In the genomic region with DNA sequence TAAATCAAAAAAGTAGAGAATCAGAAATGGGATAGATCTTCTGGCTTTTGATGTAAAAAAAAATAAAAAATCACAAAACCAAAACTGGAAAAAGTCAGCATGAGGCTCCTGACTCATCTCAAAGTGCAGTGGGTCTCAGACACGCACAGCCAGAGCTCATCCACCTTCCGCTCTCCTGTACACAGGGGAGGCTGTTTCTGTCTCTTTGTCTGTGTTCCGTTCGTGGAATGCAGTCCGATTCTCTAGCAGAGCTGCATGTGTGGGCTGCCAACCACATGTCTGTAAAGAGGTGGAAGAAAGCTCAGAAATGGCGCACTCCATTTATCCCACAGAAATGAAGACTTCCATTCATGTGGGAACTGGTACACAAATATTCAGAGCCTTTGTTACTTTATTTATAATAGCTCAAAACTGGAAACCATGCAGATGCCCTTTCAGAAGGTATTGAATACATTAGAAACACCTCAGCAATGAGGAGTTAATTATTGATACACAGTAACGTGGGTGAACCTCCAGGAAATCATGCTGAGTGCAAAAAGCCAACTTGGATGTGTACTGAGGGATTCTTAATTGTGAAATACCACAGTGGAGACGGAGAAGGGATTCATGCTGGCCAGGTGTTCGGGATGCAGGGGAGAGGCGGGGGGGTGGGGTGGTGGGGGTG, we compare ENCODE assay signal across 22 cellular contexts.
DNase-seq lines count a peak whose midpoint lies in the region; ATAC-seq and TF ChIP-seq lines count a peak whose summit lies in the region.
"Had no signal": no experiment of that assay in that cellular context is flagged by ENCODE, and none has a peak within 500 bp of the region (broad histone marks: within the 10 kb centered on the region; RNA-seq: fewer than 3 reads in every experiment).

No MANE protein-coding gene starts in this region.

- peaks cover 22% of the 10 kb centered on the region for H3K36me3 ChIP-seq in brain microvascular endothelial cell (replicated peaks)
- peaks cover 48% of the 10 kb centered on the region for H3K36me3 ChIP-seq in SJCRH30

- H3K27me3 ChIP-seq in brain microvascular endothelial cell (replicated peaks) = no peaks in the 10 kb centered on the region
- no peaks in the 10 kb centered on the region for H3K27me3 ChIP-seq in SJCRH30
- H3K27me3 ChIP-seq: breast epithelium, dorsolateral prefrontal cortex, esophagus squamous epithelium, heart left ventricle, stomach had no signal

- H3K27ac Mint-ChIP-seq in WTC11 (peak overlapping the region; percentile 19; the same call in 1 of the 2 replicates), nephron (peak overlapping the region; percentile 59 to 96 (median 60))
- H3K27ac Mint-ChIP-seq in activated T-helper 1 cell treated with anti-CD3 and anti-CD28 coated beads, Interleukin-12 subunit alpha, Interleukin-12 subunit beta, Interleukin-2, Interleukin-4 antibody, amounts not matched to agents 30 ng/mL and 10 ng/mL and 1 ng/mL, durations not matched to agents 14 hours and 24 hours and 36 hours = no peak overlapping the region

- intact Hi-C loops in activated T-helper 1 cell treated with anti-CD3 and anti-CD28 coated beads, Interleukin-12 subunit alpha, Interleukin-12 subunit beta, Interleukin-2, Interleukin-4 antibody, amounts not matched to agents 30 ng/mL and 10 ng/mL and 1 ng/mL, durations not matched to agents 14 hours and 24 hours and 36 hours (cut with micrococcal nuclease) = no loop called here

- H3K4me1 ChIP-seq in SJCRH30 = no peaks in the 10 kb centered on the region
- H3K4me1 ChIP-seq: esophagus squamous epithelium, stomach had no signal

- TF ChIP-seq CTCF in WTC11 (IDR thresholded peaks at IDR 0.05) (no peak), brain microvascular endothelial cell (IDR thresholded peaks at IDR 0.05; ENCODE audit: low read depth, low read length, missing control alignments) (no peak), nephron (IDR thresholded peaks at IDR 0.05; ENCODE audit: unreplicated experiment in 3 of 3) (no peak)

- in situ Hi-C loops in ACHN (cut with HindIII; ENCODE audit: low pct_ligation_motif_present, low pct_unique_long_range_greater_than_20kb, low sequenced_read_pairs) (no loop called here), brain microvascular endothelial cell (cut with HindIII; ENCODE audit: low pct_ligation_motif_present, low sequenced_read_pairs) (loop anchor here (25.0 kb wide), 1 partner anchor 311 kb away; no protein-coding TSS in a partner anchor)

- H3K27me3 Mint-ChIP-seq in WTC11 (ENCODE audit: low read depth) (no peaks in the 10 kb centered on the region), nephron (ENCODE audit: low read depth) (no peaks in the 10 kb centered on the region)
- no peaks in the 10 kb centered on the region for H3K27me3 Mint-ChIP-seq in activated T-helper 1 cell treated with anti-CD3 and anti-CD28 coated beads, Interleukin-12 subunit alpha, Interleukin-12 subunit beta, Interleukin-2, Interleukin-4 antibody, amounts not matched to agents 30 ng/mL and 10 ng/mL and 1 ng/mL, durations not matched to agents 14 hours and 24 hours and 36 hours (ENCODE audit: insufficient read depth)
- H3K27me3 Mint-ChIP-seq: CD4-positive, CD25-positive, alpha-beta regulatory T cell had no signal

- H3K9me3 Mint-ChIP-seq in WTC11 (no peaks in the 10 kb centered on the region), nephron (no peaks in the 10 kb centered on the region)
- no peaks in the 10 kb centered on the region for H3K9me3 Mint-ChIP-seq in activated T-helper 1 cell treated with anti-CD3 and anti-CD28 coated beads, Interleukin-12 subunit alpha, Interleukin-12 subunit beta, Interleukin-2, Interleukin-4 antibody, amounts not matched to agents 30 ng/mL and 10 ng/mL and 1 ng/mL, durations not matched to agents 14 hours and 24 hours and 36 hours
- H3K9me3 Mint-ChIP-seq: CD4-positive, CD25-positive, alpha-beta regulatory T cell; immature natural killer cell had no signal

- H3K4me3 Mint-ChIP-seq in WTC11 = no peak overlapping the region
- no peak overlapping the region for H3K4me3 Mint-ChIP-seq in nephron
- no peak overlapping the region for H3K4me3 Mint-ChIP-seq in activated T-helper 1 cell treated with anti-CD3 and anti-CD28 coated beads, Interleukin-12 subunit alpha, Interleukin-12 subunit beta, Interleukin-2, Interleukin-4 antibody, amounts not matched to agents 30 ng/mL and 10 ng/mL and 1 ng/mL, durations not matched to agents 14 hours and 24 hours and 36 hours
- H3K4me3 Mint-ChIP-seq: CD4-positive, CD25-positive, alpha-beta regulatory T cell; immature natural killer cell had no signal

- no peaks in the 10 kb centered on the region for H3K9me3 ChIP-seq in SJCRH30 (replicated peaks)
- H3K9me3 ChIP-seq: breast epithelium, esophagus squamous epithelium, heart left ventricle, stomach had no signal

- H3K4me3 ChIP-seq in brain microvascular endothelial cell (ENCODE audit: low read depth, low read length) (no peak overlapping the region), SJCRH30 (no peak overlapping the region)
- H3K4me3 ChIP-seq: breast epithelium, dorsolateral prefrontal cortex, esophagus squamous epithelium, heart left ventricle, stomach had no signal

- CTCF ChIA-PET in WTC11 (lab: Charles Lee) = interaction anchor here (1.4 kb wide), 1 partner anchor 35 kb away, joined by 4 read pairs; no protein-coding TSS in a partner anchor

- DNase-seq in ACHN = peak; percentile 68
- DNase-seq in WTC11 (ENCODE audit: low spot score) = no peak
- DNase-seq in brain microvascular endothelial cell = peak; percentile 6
- DNase-seq in activated T-helper 1 cell treated with anti-CD3 and anti-CD28 coated beads, Interleukin-12 subunit alpha, Interleukin-12 subunit beta, Interleukin-2, Interleukin-4 antibody, amounts not matched to agents 30 ng/mL and 10 ng/mL and 1 ng/mL, durations not matched to agents 14 hours and 24 hours and 36 hours (ENCODE audit: low spot score) = no peak
- no peak for DNase-seq in SJCRH30
- DNase-seq in NOMO-1 (lab: John Stamatoyannopoulos, UW; ENCODE audit: unreplicated experiment in 2 of 2) = no peak
- DNase-seq: activated CD4-positive, alpha-beta T cell treated with anti-CD3 and anti-CD28 coated beads, Interleukin-2, amount 50 U/mL, for 4 hours; activated gamma-delta T cell treated with Interleukin-2 at 50 U/mL for 16 hours; CD4-positive, CD25-positive, alpha-beta regulatory T cell; DMS79; esophagus squamous epithelium; heart left ventricle; immature natural killer cell; KBM-7; NCI-H1092; NCI-H69; PC-3; stomach had no signal

- POLR2A ChIA-PET in WTC11 (lab: Charles Lee) = no interaction called here

- ATAC-seq in WTC11 = no peak
- ATAC-seq in HG02852 (IDR thresholded peaks at IDR 0.05; ENCODE audit: unreplicated experiment) = no peak
- ATAC-seq: heart left ventricle, PC-3 had no signal

- H3K27ac ChIP-seq in brain microvascular endothelial cell = no peak overlapping the region
- no peak overlapping the region for H3K27ac ChIP-seq in SJCRH30
- H3K27ac ChIP-seq: breast epithelium, esophagus squamous epithelium, heart left ventricle, stomach had no signal

- H3K4me1 Mint-ChIP-seq in WTC11 (no peaks in the 10 kb centered on the region), nephron (no peaks in the 10 kb centered on the region)
- peaks cover 10% of the 10 kb centered on the region for H3K4me1 Mint-ChIP-seq in activated T-helper 1 cell treated with anti-CD3 and anti-CD28 coated beads, Interleukin-12 subunit alpha, Interleukin-12 subunit beta, Interleukin-2, Interleukin-4 antibody, amounts not matched to agents 30 ng/mL and 10 ng/mL and 1 ng/mL, durations not matched to agents 14 hours and 24 hours and 36 hours (ENCODE audit: low read depth)
- H3K4me1 Mint-ChIP-seq: CD4-positive, CD25-positive, alpha-beta regulatory T cell had no signal

- peaks cover 38% of the 10 kb centered on the region for H3K36me3 Mint-ChIP-seq in WTC11
- H3K36me3 Mint-ChIP-seq in nephron (ENCODE audit: low read depth) = peaks cover 70% of the 10 kb centered on the region
- peaks cover 29% of the 10 kb centered on the region for H3K36me3 Mint-ChIP-seq in activated T-helper 1 cell treated with anti-CD3 and anti-CD28 coated beads, Interleukin-12 subunit alpha, Interleukin-12 subunit beta, Interleukin-2, Interleukin-4 antibody, amounts not matched to agents 30 ng/mL and 10 ng/mL and 1 ng/mL, durations not matched to agents 14 hours and 24 hours and 36 hours (ENCODE audit: low read depth)

TF ChIP-seq in WTC11, 78 proteins besides CTCF, POLR2A, EP300 and RAD21 (continues in another document):
- TF ChIP-seq SP1 (CRISPR knock-in tag; conservative IDR thresholded peaks at IDR 0.05) = no peak
- TF ChIP-seq GTF2I (CRISPR knock-in tag; conservative IDR thresholded peaks at IDR 0.05) = no peak
- no peak for TF ChIP-seq ZBTB21 (CRISPR knock-in tag; IDR thresholded peaks at IDR 0.05; ENCODE audit: borderline replicate concordance)
- TF ChIP-seq, protein P1, sequence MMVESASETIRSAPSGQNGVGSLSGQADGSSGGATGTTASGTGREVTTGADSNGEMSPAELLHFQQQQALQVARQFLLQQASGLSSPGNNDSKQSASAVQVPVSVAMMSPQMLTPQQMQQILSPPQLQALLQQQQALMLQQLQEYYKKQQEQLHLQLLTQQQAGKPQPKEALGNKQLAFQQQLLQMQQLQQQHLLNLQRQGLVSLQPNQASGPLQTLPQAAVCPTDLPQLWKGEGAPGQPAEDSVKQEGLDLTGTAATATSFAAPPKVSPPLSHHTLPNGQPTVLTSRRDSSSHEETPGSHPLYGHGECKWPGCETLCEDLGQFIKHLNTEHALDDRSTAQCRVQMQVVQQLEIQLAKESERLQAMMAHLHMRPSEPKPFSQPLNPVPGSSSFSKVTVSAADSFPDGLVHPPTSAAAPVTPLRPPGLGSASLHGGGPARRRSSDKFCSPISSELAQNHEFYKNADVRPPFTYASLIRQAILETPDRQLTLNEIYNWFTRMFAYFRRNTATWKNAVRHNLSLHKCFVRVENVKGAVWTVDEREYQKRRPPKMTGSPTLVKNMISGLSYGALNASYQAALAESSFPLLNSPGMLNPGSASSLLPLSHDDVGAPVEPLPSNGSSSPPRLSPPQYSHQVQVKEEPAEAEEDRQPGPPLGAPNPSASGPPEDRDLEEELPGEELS (CRISPR knock-in tag; IDR thresholded peaks at IDR 0.05) = no peak
- TF ChIP-seq, protein P2, sequence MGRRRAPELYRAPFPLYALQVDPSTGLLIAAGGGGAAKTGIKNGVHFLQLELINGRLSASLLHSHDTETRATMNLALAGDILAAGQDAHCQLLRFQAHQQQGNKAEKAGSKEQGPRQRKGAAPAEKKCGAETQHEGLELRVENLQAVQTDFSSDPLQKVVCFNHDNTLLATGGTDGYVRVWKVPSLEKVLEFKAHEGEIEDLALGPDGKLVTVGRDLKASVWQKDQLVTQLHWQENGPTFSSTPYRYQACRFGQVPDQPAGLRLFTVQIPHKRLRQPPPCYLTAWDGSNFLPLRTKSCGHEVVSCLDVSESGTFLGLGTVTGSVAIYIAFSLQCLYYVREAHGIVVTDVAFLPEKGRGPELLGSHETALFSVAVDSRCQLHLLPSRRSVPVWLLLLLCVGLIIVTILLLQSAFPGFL (CRISPR knock-in tag; IDR thresholded peaks at IDR 0.05; ENCODE audit: borderline replicate concordance) = no peak

Comparison
In these comparisons a context has a peak if more than half of its experiments do, and no peak if none do; other contexts are left out.
1. DNase-seq: peak in ACHN (single experiment) and brain microvascular endothelial cell (single experiment); none in WTC11 (single experiment), activated T-helper 1 cell treated with anti-CD3 and anti-CD28 coated beads, Interleukin-12 subunit alpha, Interleukin-12 subunit beta, Interleukin-2, Interleukin-4 antibody, amounts not matched to agents 30 ng/mL and 10 ng/mL and 1 ng/mL, durations not matched to agents 14 hours and 24 hours and 36 hours (single experiment), SJCRH30 (0 of 2) and NOMO-1 (0 of 2).